8 cellular contexts compared by ENCODE assay signal in the genomic region with DNA sequence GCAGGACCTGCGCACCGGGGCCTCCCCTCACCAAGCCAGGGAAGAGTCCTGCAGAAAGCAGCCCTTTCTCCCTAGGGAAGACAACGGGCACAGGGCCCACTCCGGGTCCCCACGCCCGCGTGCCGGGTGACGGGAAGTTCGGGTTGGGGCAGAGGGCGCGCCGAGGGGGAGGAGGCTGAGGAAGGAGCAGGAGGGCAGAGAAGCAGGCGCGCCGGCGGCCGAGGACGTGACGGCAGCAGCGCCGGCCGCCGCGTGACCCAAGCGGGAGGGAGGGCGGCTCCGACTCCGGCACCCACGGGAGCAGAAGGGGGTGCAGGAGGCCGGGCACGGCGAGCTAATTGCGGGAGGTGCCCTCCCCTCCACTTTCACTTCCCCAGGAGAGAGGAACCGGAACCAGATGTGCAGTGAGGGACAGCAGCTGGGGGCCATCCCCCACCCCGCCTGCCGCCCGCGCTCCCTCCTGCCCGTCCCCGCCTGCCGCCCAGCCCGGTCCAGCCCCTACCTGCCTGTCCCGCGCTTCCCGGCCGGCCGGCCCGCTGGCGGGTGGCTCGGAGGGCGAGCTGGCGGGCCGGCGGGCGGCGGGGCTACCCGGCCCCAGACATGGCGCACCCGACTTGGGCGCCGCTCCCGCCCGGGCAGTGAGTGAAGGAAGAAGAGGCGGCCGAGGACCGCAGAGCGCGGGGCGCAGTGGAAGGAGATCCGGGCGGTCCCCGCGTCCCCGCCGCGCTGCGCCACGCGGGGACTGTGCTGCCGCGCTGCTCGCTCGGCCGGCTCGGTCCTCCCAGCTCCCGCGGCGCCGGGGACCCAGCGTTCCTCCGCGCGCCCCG. TPM values are rescaled to one million over a fixed set of nuclear protein-coding genes. Genes with fewer than 3 reads are reported as not detected.
A peak's percentile ranks its signal among the peaks of the same experiment; 100 is the strongest.
DNase-seq lines count a peak whose midpoint lies in the region; ATAC-seq and TF ChIP-seq lines count a peak whose summit lies in the region.

No MANE protein-coding gene starts in this region.

- H3K79me2 ChIP-seq in PC-9 (ENCODE audit: low read depth): peaks cover 19% of the 10 kb centered on the region

- ATAC-seq in HG03354 (IDR thresholded peaks at IDR 0.05; ENCODE audit: poor library complexity, severe bottlenecking, unreplicated experiment): peak; percentile 76
- ATAC-seq in activated T-helper 17 cell treated with anti-CD3 and anti-CD28 coated beads, Interleukin-2, amount 50 U/mL, for 72 hours (replicated peaks): peak; percentile 75

- peaks cover 16% of the 10 kb centered on the region; the same call in 1 of the 2 replicates for H3F3A ChIP-seq in PC-9 (ENCODE audit: insufficient read depth, low read depth)

- peak overlapping the region; percentile 72 to 91 (median 88) for H3K9ac ChIP-seq in subcutaneous abdominal adipose tissue (ENCODE audit: low read length in 5 of 5)

- intact Hi-C loops in PC-9 (cut with micrococcal nuclease; ENCODE audit: unreplicated experiment): loop anchor here (1.0 kb wide), 3 partner anchors 17 to 149 kb away; partner anchors contain the start of genes RAB13 and SLC39A1

- peak overlapping the region; percentile 94 for H2AFZ ChIP-seq in PC-9

- H3K27me3 Mint-ChIP-seq in activated T-helper 17 cell treated with anti-CD3 and anti-CD28 coated beads, Interleukin-2, amount 50 U/mL, for 72 hours: no peaks in the 10 kb centered on the region
- H3K27me3 Mint-ChIP-seq in neural crest cell (ENCODE audit: low read depth): no peaks in the 10 kb centered on the region

- H3K36me3 ChIP-seq in PC-9 (ENCODE audit: low read depth) (peaks cover 8% of the 10 kb centered on the region), subcutaneous abdominal adipose tissue (ENCODE audit: control insufficient read depth in 5 of 5, insufficient read depth in 5 of 5, low read length in 5 of 5) (peaks cover 10 to 64% (median 56%) of the 10 kb centered on the region in 5 donors)

- DNase-seq in GM19238 (ENCODE audit: insufficient read length, low spot score) (peak; percentile 96), PC-9 (peak in 1 of 2 experiments; percentile 64), fibroblast of pulmonary artery (ENCODE audit: low read depth) (peak; percentile 78), neural crest cell (ENCODE audit: low read depth, low spot score) (peak; percentile 34)

- peak overlapping the region; percentile 90 for H3K4me3 Mint-ChIP-seq in activated T-helper 17 cell treated with anti-CD3 and anti-CD28 coated beads, Interleukin-2, amount 50 U/mL, for 72 hours
- peak overlapping the region; percentile 90 for H3K4me3 Mint-ChIP-seq in neural crest cell

- peak overlapping the region; percentile 98 for H3K4me2 ChIP-seq in PC-9

- H3K4me1 Mint-ChIP-seq in activated T-helper 17 cell treated with anti-CD3 and anti-CD28 coated beads, Interleukin-2, amount 50 U/mL, for 72 hours: peaks cover 28% of the 10 kb centered on the region
- peaks cover 17% of the 10 kb centered on the region for H3K4me1 Mint-ChIP-seq in neural crest cell

- BruUV-seq in PC-9 (replicated peaks; lab: Mats Ljungman, UMichigan): TSS peak; percentile 32

- H3K27ac Mint-ChIP-seq in activated T-helper 17 cell treated with anti-CD3 and anti-CD28 coated beads, Interleukin-2, amount 50 U/mL, for 72 hours: peak overlapping the region; percentile 96
- no peak overlapping the region for H3K27ac Mint-ChIP-seq in neural crest cell (ENCODE audit: unreplicated experiment)

- TF ChIP-seq CTCF in C4-2B (conservative IDR thresholded peaks at IDR 0.05) (no peak), PC-9 (conservative IDR thresholded peaks at IDR 0.05) (no peak), fibroblast of pulmonary artery (IDR thresholded peaks at IDR 0.05; ENCODE audit: low read length, missing control alignments) (no peak), neural crest cell (conservative IDR thresholded peaks at IDR 0.05) (no peak)

- CTCF ChIA-PET in PC-9 (lab: Charles Lee): interaction anchor here (0.5 to 1.5 kb wide), 6 partner anchors 11 to 148 kb away, joined by 3 to 6 read pairs (median 4); partner anchors contain the start of gene RAB13

- H3K9me3 Mint-ChIP-seq in activated T-helper 17 cell treated with anti-CD3 and anti-CD28 coated beads, Interleukin-2, amount 50 U/mL, for 72 hours: no peaks in the 10 kb centered on the region
- H3K9me3 Mint-ChIP-seq in neural crest cell: no peaks in the 10 kb centered on the region

- H4K20me1 ChIP-seq in PC-9 (ENCODE audit: insufficient read depth): no peaks in the 10 kb centered on the region

- H3K4me1 ChIP-seq in PC-9 (replicated peaks; ENCODE audit: insufficient read depth) (peaks cover 10% of the 10 kb centered on the region; the same call in 1 of the 2 replicates), subcutaneous abdominal adipose tissue (ENCODE audit: control insufficient read depth in 5 of 5, insufficient read depth in 5 of 5, low read length in 5 of 5) (peaks cover 0 to 52% (median 40%) of the 10 kb centered on the region in 5 donors)

- H3K27me3 ChIP-seq in PC-9 (ENCODE audit: insufficient read depth, low read depth) (no peaks in the 10 kb centered on the region), subcutaneous abdominal adipose tissue (ENCODE audit: control insufficient read depth in 5 of 5, insufficient read depth in 4 of 5, low read length in 5 of 5) (no peaks in the 10 kb centered on the region)

- POLR2A ChIA-PET in PC-9 (lab: Charles Lee; ENCODE audit: unreplicated experiment): interaction anchor here (0.6 to 0.7 kb wide), 3 partner anchors 110 to 986 kb away, joined by 5 to 11 read pairs (median 5); no protein-coding TSS in a partner anchor

- H3K36me3 Mint-ChIP-seq in activated T-helper 17 cell treated with anti-CD3 and anti-CD28 coated beads, Interleukin-2, amount 50 U/mL, for 72 hours (ENCODE audit: low read depth): peaks cover 84% of the 10 kb centered on the region
- peaks cover 3% of the 10 kb centered on the region for H3K36me3 Mint-ChIP-seq in neural crest cell (ENCODE audit: low read depth)

- H3K9me3 ChIP-seq in PC-9 (ENCODE audit: insufficient read depth, low read depth): no peaks in the 10 kb centered on the region
- no peaks in the 10 kb centered on the region for H3K9me3 ChIP-seq in subcutaneous abdominal adipose tissue (ENCODE audit: control insufficient read depth in 5 of 5, low read length in 5 of 5)

- H3K9me2 ChIP-seq in PC-9 (ENCODE audit: insufficient read depth): no peaks in the 10 kb centered on the region

- peak overlapping the region; percentile 94 for H3K27ac ChIP-seq in C4-2B
- H3K27ac ChIP-seq in PC-9: no peak overlapping the region
- peak overlapping the region; percentile 84 for H3K27ac ChIP-seq in subcutaneous abdominal adipose tissue (ENCODE audit: low read depth, low read length)

- peak overlapping the region; percentile 85 for H3K4me3 ChIP-seq in PC-9
- H3K4me3 ChIP-seq in fibroblast of pulmonary artery (replicated peaks; ENCODE audit: low read depth, low read length): peak overlapping the region; percentile 75
- H3K4me3 ChIP-seq in subcutaneous abdominal adipose tissue (ENCODE audit: low read depth in 1 of 5, low read length in 5 of 5): peak overlapping the region; percentile 66 to 82 (median 75)

RNA-seq across cellular contexts. Expression of gene DENND4B, which starts 0.5 kb away (rescaled TPM):
- total RNA-seq in PC-9 (2021): 41.3 and 52.7 TPM in 2 replicates
- total RNA-seq in activated T-helper 17 cell treated with anti-CD3 and anti-CD28 coated beads, Interleukin-2, amount 50 U/mL, for 72 hours: 100 to 1,000 TPM in 1 of 2 donors, 10 to 100 TPM in 1; 98.0 to 130 TPM
- 71.6 and 75.2 TPM in 2 replicates for total RNA-seq in neural crest cell

RNA-seq across cellular contexts. Expression of gene CRTC2, which starts 12.4 kb away (rescaled TPM):
- total RNA-seq in PC-9 (2021) (44.5 and 63.6 TPM in 2 replicates), neural crest cell (34.1 and 34.7 TPM in 2 replicates)
- total RNA-seq in activated T-helper 17 cell treated with anti-CD3 and anti-CD28 coated beads, Interleukin-2, amount 50 U/mL, for 72 hours: 100 to 1,000 TPM in 1 of 2 donors, 10 to 100 TPM in 1; 84.9 to 131 TPM

RNA-seq across cellular contexts. Expression of gene SLC39A1, which starts 17.3 kb away (rescaled TPM):
- total RNA-seq in PC-9 (2021) (141 and 164 TPM in 2 replicates), neural crest cell (107 and 113 TPM in 2 replicates)
- 100 to 1,000 TPM; 109 to 117 TPM for total RNA-seq in activated T-helper 17 cell treated with anti-CD3 and anti-CD28 coated beads, Interleukin-2, amount 50 U/mL, for 72 hours

RNA-seq across cellular contexts. Expression of gene CREB3L4, which starts 21.7 kb away (rescaled TPM):
- 23.4 and 25.9 TPM in 2 replicates for total RNA-seq in PC-9 (2021)
- 1 to 10 TPM; 7.4 to 9.3 TPM for total RNA-seq in activated T-helper 17 cell treated with anti-CD3 and anti-CD28 coated beads, Interleukin-2, amount 50 U/mL, for 72 hours
- total RNA-seq in neural crest cell: 18.2 and 20.0 TPM in 2 replicates

RNA-seq across cellular contexts. Expression of gene GATAD2B, which starts 23.2 kb away (rescaled TPM):
- 51.4 and 56.1 TPM in 2 replicates for total RNA-seq in PC-9 (2021)
- total RNA-seq in activated T-helper 17 cell treated with anti-CD3 and anti-CD28 coated beads, Interleukin-2, amount 50 U/mL, for 72 hours: 10 to 100 TPM; 47.8 to 51.1 TPM
- 49.7 and 52.5 TPM in 2 replicates for total RNA-seq in neural crest cell
